1 cellular context compared by ENCODE assay signal in genomic region chr7:127392182-127392565, GRCh38.
TF ChIP-seq lines count a peak whose summit lies in the region.

No MANE protein-coding gene starts in this region.

TF ChIP-seq in K562, 482 proteins besides CTCF, POLR2A, EP300 and RAD21 (continued from another document):
- no peak for TF ChIP-seq MGA (IDR thresholded peaks at IDR 0.05)
- TF ChIP-seq TCF3 (CRISPR knock-in tag; IDR thresholded peaks at IDR 0.05) = peak; percentile 27; the same call in 1 of the 2 replicates
- TF ChIP-seq NFIX (CRISPR knock-in tag; IDR thresholded peaks at IDR 0.05; ENCODE audit: low read depth) = no peak
- TF ChIP-seq RBM25 (IDR thresholded peaks at IDR 0.05; ENCODE audit: low read depth, low read length, severe bottlenecking) = peak; percentile 52
- no peak for TF ChIP-seq ZNF12 (CRISPR knock-in tag; IDR thresholded peaks at IDR 0.05)
- TF ChIP-seq E2F3 (CRISPR knock-in tag; IDR thresholded peaks at IDR 0.05) = peak; percentile 43; the same call in 1 of the 2 replicates
- TF ChIP-seq EWSR1 (IDR thresholded peaks at IDR 0.05; ENCODE audit: borderline replicate concordance, low read depth, partially characterized antibody) = no peak
- no peak for TF ChIP-seq FOSL1 (tag; conservative IDR thresholded peaks at IDR 0.05)
- no peak for TF ChIP-seq ETS1 (conservative IDR thresholded peaks at IDR 0.05; ENCODE audit: control insufficient read depth, low read depth, low read length)
- no peak for TF ChIP-seq LARP7 (IDR thresholded peaks at IDR 0.05)
- no peak for TF ChIP-seq HBP1 (CRISPR knock-in tag; IDR thresholded peaks at IDR 0.05)
- 0 out of 2 replicates have a peak, but pooled peaks have one; percentile 52 for TF ChIP-seq ZBTB43 (CRISPR knock-in tag; IDR thresholded peaks at IDR 0.05)
- TF ChIP-seq ZNF165 (CRISPR knock-in tag; IDR thresholded peaks at IDR 0.05; ENCODE audit: borderline replicate concordance) = no peak
- TF ChIP-seq SNIP1 (IDR thresholded peaks at IDR 0.05; ENCODE audit: low read depth) = no peak
- TF ChIP-seq ETV1 (tag; conservative IDR thresholded peaks at IDR 0.05; ENCODE audit: low read depth) = no peak
- TF ChIP-seq KLF16 (IDR thresholded peaks at IDR 0.05) = no peak
- no peak for TF ChIP-seq UBTF (IDR thresholded peaks at IDR 0.05; ENCODE audit: borderline replicate concordance in 1 of 2, low read depth in 2 of 2, low read length in 2 of 2)
- TF ChIP-seq ZNF511 (CRISPR knock-in tag; IDR thresholded peaks at IDR 0.05) = no peak; the same call in 1 of the 2 replicates
- no peak for TF ChIP-seq ZNF277 (CRISPR knock-in tag; IDR thresholded peaks at IDR 0.05; ENCODE audit: borderline replicate concordance)
- TF ChIP-seq TBL1XR1 (IDR thresholded peaks at IDR 0.05; ENCODE audit: low read length in 2 of 2) = no peak
- TF ChIP-seq PATZ1 (CRISPR knock-in tag; IDR thresholded peaks at IDR 0.05; ENCODE audit: borderline replicate concordance) = no peak
- no peak for TF ChIP-seq SIX5 (IDR thresholded peaks at IDR 0.05; ENCODE audit: borderline replicate concordance in 1 of 2, insufficient read depth in 1 of 2, low read depth in 1 of 2, low read length in 2 of 2)
